Comparison of ENCODE assay signal across 18 cellular contexts in the genomic region with DNA sequence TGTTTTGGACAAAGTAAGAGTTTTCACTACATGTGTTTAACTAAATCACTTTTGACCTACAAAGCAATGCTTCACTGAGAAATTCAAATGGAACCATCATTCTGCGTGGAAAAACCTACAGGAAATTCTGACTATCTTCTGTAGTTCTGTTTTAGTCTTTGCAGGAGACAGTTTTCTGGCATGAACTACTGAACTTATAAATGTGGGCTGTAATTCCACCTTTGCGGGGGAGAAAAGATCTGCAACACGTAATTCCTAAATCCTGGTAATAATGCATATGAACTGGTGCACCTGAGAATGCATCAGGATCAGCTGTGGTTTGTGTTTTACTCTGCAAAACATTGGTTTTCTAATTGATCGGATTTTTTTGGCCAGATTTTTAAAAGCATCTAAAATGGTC.
DNase-seq lines count a peak whose midpoint lies in the region; ATAC-seq and TF ChIP-seq lines count a peak whose summit lies in the region.
"Had no signal": no experiment of that assay in that cellular context is flagged by ENCODE, and none has a peak within 500 bp of the region (broad histone marks: within the 10 kb centered on the region; RNA-seq: fewer than 3 reads in every experiment).

No MANE protein-coding gene starts in this region.

- H3K36me3 ChIP-seq in heart right ventricle (peaks cover 0 to 75% (median 32%) of the 10 kb centered on the region in 9 donors), endodermal cell (ENCODE audit: control insufficient read depth, insufficient read depth, low read length) (peaks cover 56% of the 10 kb centered on the region), neural progenitor cell (peaks cover 3% of the 10 kb centered on the region)

- H3K79me2 ChIP-seq in neural progenitor cell (ENCODE audit: low read depth): no peaks in the 10 kb centered on the region

- H3K4me3 ChIP-seq in heart right ventricle (no peak overlapping the region), endodermal cell (ENCODE audit: low read length) (no peak overlapping the region), neural progenitor cell (peak overlapping the region; percentile 4)
- H3K4me3 ChIP-seq: GM23248 had no signal

- TF ChIP-seq CTCF in heart right ventricle (IDR thresholded peaks at IDR 0.05): no peak
- no peak for TF ChIP-seq CTCF in endodermal cell (conservative IDR thresholded peaks at IDR 0.05)
- no peak for TF ChIP-seq CTCF in neural progenitor cell (IDR thresholded peaks at IDR 0.05)

- H3K9me3 ChIP-seq in heart right ventricle (no peaks in the 10 kb centered on the region), endodermal cell (ENCODE audit: control insufficient read depth, low read length) (no peaks in the 10 kb centered on the region), neural progenitor cell (ENCODE audit: low read depth) (no peaks in the 10 kb centered on the region)

- no peak overlapping the region for H3K9ac ChIP-seq in endodermal cell (ENCODE audit: extremely low read depth, low read length, poor library complexity, severe bottlenecking)
- no peak overlapping the region for H3K9ac ChIP-seq in neural progenitor cell
- H3K9ac ChIP-seq: GM23248 had no signal

- no peaks in the 10 kb centered on the region for H3K27me3 Mint-ChIP-seq in endodermal cell (ENCODE audit: insufficient read depth)
- no peaks in the 10 kb centered on the region for H3K27me3 Mint-ChIP-seq in neural progenitor cell (ENCODE audit: insufficient read depth, low read depth)

- H4K20me1 ChIP-seq in neural progenitor cell (ENCODE audit: low read depth): no peaks in the 10 kb centered on the region

- DNase-seq in heart right ventricle (no peak), left ventricle myocardium superior (no peak), endodermal cell (no peak), neural progenitor cell (ENCODE audit: low spot score) (no peak), SK-N-DZ (ENCODE audit: low spot score) (no peak), NCI-H524 treated with DMSO at 0.1 percent for 48 hours (lab: John Stamatoyannopoulos, UW) (no peak), NCI-H2107 treated with DMSO at 0.1 percent for 48 hours (lab: John Stamatoyannopoulos, UW; ENCODE audit: unreplicated experiment) (no peak)
- DNase-seq: CD8-positive, alpha-beta T cell; COR-L47; DMS153; DMS79 treated with DMSO at 0.1 percent for 48 hours; EL; H7 had no signal

- H3K27me3 ChIP-seq in heart right ventricle: no peaks in the 10 kb centered on the region
- H3K27me3 ChIP-seq in endodermal cell (ENCODE audit: control insufficient read depth, insufficient read depth, low read length, poor library complexity, severe bottlenecking): no peaks in the 10 kb centered on the region
- H3K27me3 ChIP-seq in neural progenitor cell: no peaks in the 10 kb centered on the region

- ATAC-seq in heart right ventricle (no peak), left ventricle myocardium superior (no peak), HG02970 (IDR thresholded peaks at IDR 0.05; ENCODE audit: low FRiP score, unreplicated experiment) (no peak)
- ATAC-seq: CD8-positive, alpha-beta T cell had no signal

- H3K36me3 Mint-ChIP-seq in endodermal cell (ENCODE audit: low read depth): peaks cover 43% of the 10 kb centered on the region
- H3K36me3 Mint-ChIP-seq in neural progenitor cell: peaks cover 31% of the 10 kb centered on the region

- H3K27ac Mint-ChIP-seq in endodermal cell (no peak overlapping the region), neural progenitor cell (no peak overlapping the region)
- H3K27ac Mint-ChIP-seq: CD8-positive, alpha-beta T cell had no signal

- H2AFZ ChIP-seq in neural progenitor cell (replicated peaks): no peak overlapping the region
- H2AFZ ChIP-seq: GM23248 had no signal

- H3F3A ChIP-seq in neural progenitor cell (ENCODE audit: low read depth): peaks cover 5% of the 10 kb centered on the region

- H3K4me2 ChIP-seq in neural progenitor cell: peak overlapping the region; percentile 61

- 96 to 99% methylated on average over 4 of the region's 4 CpGs for WGBS in heart right ventricle, 2 donors
- 90 to 92% methylated on average over 4 of the region's 4 CpGs for WGBS in endodermal cell (ENCODE audit: insufficient coverage in 1 of 2, insufficient read length in 1 of 2), 2 experiments

- intact Hi-C loops in heart right ventricle (cut with DNase I) (loop anchor here in 1 of 10 donors (10.0 kb wide), 1 partner anchor 159 kb away; no protein-coding TSS in a partner anchor), left ventricle myocardium superior (cut with micrococcal nuclease) (no loop called here)

- no peak overlapping the region for H3K4me3 Mint-ChIP-seq in endodermal cell
- H3K4me3 Mint-ChIP-seq in neural progenitor cell: no peak overlapping the region
- H3K4me3 Mint-ChIP-seq: CD14-positive monocyte; CD8-positive, alpha-beta T cell had no signal

- H3K27ac ChIP-seq in heart right ventricle: peak overlapping the region in 6 of 10 donors; percentile 13 to 86 (median 76)
- H3K27ac ChIP-seq in endodermal cell (ENCODE audit: low read depth, low read length): peak overlapping the region; percentile 86
- H3K27ac ChIP-seq in neural progenitor cell: no peak overlapping the region
- H3K27ac ChIP-seq: 22Rv1, GM23248, HL-60 had no signal

- H3K9me3 Mint-ChIP-seq in endodermal cell (no peaks in the 10 kb centered on the region), neural progenitor cell (no peaks in the 10 kb centered on the region)
- H3K9me3 Mint-ChIP-seq: CD14-positive monocyte; CD8-positive, alpha-beta T cell had no signal

- peaks cover 1% of the 10 kb centered on the region for H3K4me1 Mint-ChIP-seq in endodermal cell
- H3K4me1 Mint-ChIP-seq in neural progenitor cell: peaks cover 13% of the 10 kb centered on the region
- H3K4me1 Mint-ChIP-seq: CD14-positive monocyte had no signal

- H3K4me1 ChIP-seq in heart right ventricle (peaks cover 0 to 65% (median 54%) of the 10 kb centered on the region in 9 donors), endodermal cell (ENCODE audit: control insufficient read depth, insufficient read depth, low read length) (no peaks in the 10 kb centered on the region), neural progenitor cell (peaks cover 22% of the 10 kb centered on the region)
